In the genomic region with DNA sequence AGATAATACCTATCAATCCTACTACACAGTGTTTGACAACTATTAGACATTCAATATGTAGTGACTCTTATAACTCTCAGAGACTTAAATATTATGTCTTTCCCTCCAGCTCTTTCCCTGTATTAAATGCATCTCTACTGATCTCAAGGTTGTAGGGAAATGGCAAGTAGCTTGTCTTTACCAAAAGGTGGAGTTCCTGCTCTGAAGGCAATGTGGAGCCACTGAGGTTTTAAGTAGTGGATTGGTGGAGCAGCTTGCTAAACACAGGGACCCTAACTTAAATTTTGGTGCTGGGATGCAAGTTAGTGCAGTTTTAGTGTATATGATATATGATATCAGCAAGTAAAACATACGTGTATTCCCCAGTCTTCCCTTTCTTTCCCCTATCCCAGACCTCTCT, we compare ENCODE assay signal across 15 cellular contexts. TPM values are rescaled to one million over a fixed set of nuclear protein-coding genes. Genes with fewer than 3 reads are reported as not detected.
A peak's percentile ranks its signal among the peaks of the same experiment; 100 is the strongest.
DNase-seq lines count a peak whose midpoint lies in the region; ATAC-seq, FAIRE-seq and TF ChIP-seq lines count a peak whose summit lies in the region.
"Had no signal": no experiment of that assay in that cellular context is flagged by ENCODE, and none has a peak within 500 bp of the region (broad histone marks: within the 10 kb centered on the region; RNA-seq: fewer than 3 reads in every experiment).

No MANE protein-coding gene starts in this region.

- intact Hi-C loops in Right ventricle myocardium inferior (cut with DNase I) (no loop called here), K562 (cut with micrococcal nuclease) (no loop called here), thyroid gland (cut with DNase I) (no loop called here), uterus (cut with DNase I; ENCODE audit: low total_unique reads) (no loop called here)

- H4K20me1 ChIP-seq in K562 (replicated peaks; ENCODE audit: control insufficient read depth, insufficient read depth, low read length): peaks cover 5% of the 10 kb centered on the region; the same call in 1 of the 2 replicates

- TF ChIP-seq POLR2A in K562 (conservative IDR thresholded peaks at IDR 0.05) (no peak), thyroid gland (IDR thresholded peaks at IDR 0.05) (no peak), upper lobe of left lung (IDR thresholded peaks at IDR 0.05) (no peak), uterus (IDR thresholded peaks at IDR 0.05) (no peak)

- POLR2A ChIA-PET in K562 (lab: Yijun Ruan, JAX): interaction anchor here (0.5 to 2.3 kb wide), 2 partner anchors 12 to 21 kb away, joined by 3 to 8 read pairs; no protein-coding TSS in a partner anchor

- TF ChIP-seq RAD21 in K562 (CRISPR knock-in tag; conservative IDR thresholded peaks at IDR 0.05 in 1 of 2, IDR thresholded peaks at IDR 0.05 in 1 of 2) (0 out of 4 replicates have a peak, but pooled peaks of 1 of the 2 experiments have one; percentile 11), liver (IDR thresholded peaks at IDR 0.05) (no peak)

- no peak overlapping the region for H3K4me2 ChIP-seq in K562 (ENCODE audit: insufficient read depth, low read length)

- TF ChIP-seq EP300 in K562 (IDR thresholded peaks at IDR 0.05; ENCODE audit: low read length): no peak
- no peak for TF ChIP-seq EP300 in upper lobe of left lung (IDR thresholded peaks at IDR 0.05)

- ATAC-seq in Right ventricle myocardium inferior: no peak
- ATAC-seq in K562: peak; percentile 44
- no peak for ATAC-seq in upper lobe of left lung (ENCODE audit: low FRiP score in 2 of 2)

- H3K9me3 ChIP-seq in cardiac muscle cell (ENCODE audit: low read depth) (no peaks in the 10 kb centered on the region), K562 (replicated peaks; ENCODE audit: control insufficient read depth, insufficient read depth, low read depth, low read length) (no peaks in the 10 kb centered on the region), liver (ENCODE audit: control insufficient read depth in 4 of 4, low read length in 3 of 4) (no peaks in the 10 kb centered on the region), thyroid gland (no peaks in the 10 kb centered on the region), upper lobe of left lung (no peaks in the 10 kb centered on the region), uterus (no peaks in the 10 kb centered on the region)

- no peak overlapping the region for H3K4me3 ChIP-seq in cardiac muscle cell
- H3K4me3 ChIP-seq in K562: no peak overlapping the region
- H3K4me3 ChIP-seq in liver (ENCODE audit: low read depth in 1 of 3, low read length in 3 of 3): no peak overlapping the region
- H3K4me3 ChIP-seq in thyroid gland (replicated peaks in 1 of 3): no peak overlapping the region
- no peak overlapping the region for H3K4me3 ChIP-seq in upper lobe of left lung
- no peak overlapping the region for H3K4me3 ChIP-seq in uterus

- peaks cover 61% of the 10 kb centered on the region for H3K4me1 ChIP-seq in cardiac muscle cell (ENCODE audit: low read depth)
- H3K4me1 ChIP-seq in K562 (replicated peaks in 1 of 2; ENCODE audit: control insufficient read depth in 2 of 2, insufficient read depth in 2 of 2, low read length in 2 of 2): peaks cover 6 to 42% of the 10 kb centered on the region in 2 experiments
- peaks cover 15 to 72% (median 59%) of the 10 kb centered on the region in 4 donors for H3K4me1 ChIP-seq in liver (ENCODE audit: control insufficient read depth in 4 of 4, insufficient read depth in 4 of 4, low read length in 3 of 4)
- H3K4me1 ChIP-seq in thyroid gland: peaks cover 30 to 40% of the 10 kb centered on the region in 2 donors
- H3K4me1 ChIP-seq in upper lobe of left lung: peaks cover 38 to 69% (median 57%) of the 10 kb centered on the region in 4 donors
- H3K4me1 ChIP-seq in uterus: peaks cover 0 to 5% of the 10 kb centered on the region in 2 donors

- no peak overlapping the region for H2AFZ ChIP-seq in K562 (ENCODE audit: low read depth, low read length)

- peak overlapping the region; percentile 94 for H3K27ac ChIP-seq in cardiac muscle cell
- H3K27ac ChIP-seq in K562 (ENCODE audit: extremely low read depth, low read depth, low read length): no peak overlapping the region
- peak overlapping the region; percentile 35 to 52 for H3K27ac ChIP-seq in liver (ENCODE audit: low read depth in 1 of 2, low read length in 2 of 2)
- H3K27ac ChIP-seq in thyroid gland: peak overlapping the region in 2 of 3 donors; percentile 41 to 57
- peak overlapping the region in 2 of 4 donors; percentile 13 to 23 for H3K27ac ChIP-seq in upper lobe of left lung
- peak overlapping the region in 1 of 2 donors; percentile 40 for H3K27ac ChIP-seq in uterus

- WGBS in K562 (ENCODE audit: insufficient coverage, low coverage, missing lambda C conversion rate): 6% methylated on average over 1 of the region's 1 CpG
- WGBS in liver: 32% methylated on average over 1 of the region's 1 CpG
- 84 to 90% methylated on average over 1 of the region's 1 CpG for WGBS in thyroid gland, 2 donors
- 47 to 57% methylated on average over 1 of the region's 1 CpG for WGBS in upper lobe of left lung, 2 donors

- FAIRE-seq in K562 (lab: Jason Lieb, UNC): no peak
- FAIRE-seq: endometrium had no signal

- H3K79me2 ChIP-seq in K562 (ENCODE audit: control insufficient read depth, insufficient read depth, low read length): peaks cover 44% of the 10 kb centered on the region

- in situ Hi-C loops in K562 (cut with MboI): no loop called here

- no peaks in the 10 kb centered on the region for H3K9me1 ChIP-seq in K562 (ENCODE audit: control insufficient read depth, insufficient read depth, low read length)

- no peaks in the 10 kb centered on the region for H3K27me3 ChIP-seq in cardiac muscle cell
- no peaks in the 10 kb centered on the region for H3K27me3 ChIP-seq in K562 (ENCODE audit: control insufficient read depth in 2 of 2, insufficient read depth in 2 of 2, low read length in 2 of 2)
- H3K27me3 ChIP-seq in liver (ENCODE audit: control insufficient read depth in 4 of 4, insufficient read depth in 4 of 4, low read length in 3 of 4): no peaks in the 10 kb centered on the region
- H3K27me3 ChIP-seq in thyroid gland: no peaks in the 10 kb centered on the region
- H3K27me3 ChIP-seq in upper lobe of left lung: no peaks in the 10 kb centered on the region
- H3K27me3 ChIP-seq in uterus: no peaks in the 10 kb centered on the region

- H3K9ac ChIP-seq in K562 (ENCODE audit: insufficient read depth in 1 of 2, low read depth in 2 of 2, low read length in 2 of 2) (no peak overlapping the region), liver (ENCODE audit: low read depth in 1 of 2, low read length in 2 of 2) (no peak overlapping the region)

- peak in 1 of 2 donors; percentile 40 for DNase-seq in cardiac muscle cell (ENCODE audit: low read depth in 1 of 2, low spot score in 1 of 2)
- no peak for DNase-seq in Right ventricle myocardium inferior (ENCODE audit: missing footprints)
- DNase-seq in K562 (ENCODE audit: extremely low read depth in 1 of 4, low spot score in 3 of 4): no peak
- DNase-seq in thyroid gland: no peak
- DNase-seq in GM20000 (ENCODE audit: low spot score): no peak
- no peak for DNase-seq in upper lobe of left lung
- no peak for DNase-seq in uterus
- DNase-seq: ACHN; activated CD8-positive, alpha-beta memory T cell treated with anti-CD3 and anti-CD28 coated beads for 24 hours; activated gamma-delta T cell; head of caudate nucleus; NCI-H1930; NK-92 treated with Interleukin-12 subunit alpha and Interleukin-12 subunit beta, amount 100 ng/mL, for 24 hours had no signal

- CTCF ChIA-PET in K562 (lab: Yijun Ruan, JAX; ENCODE audit: low intra/inter-chr PET ratio): interaction anchor here (1.3 kb wide), 1 partner anchor 68 kb away, joined by 4 read pairs; no protein-coding TSS in a partner anchor

- H3K36me3 ChIP-seq in cardiac muscle cell (no peaks in the 10 kb centered on the region), K562 (ENCODE audit: control insufficient read depth, insufficient read depth, low read length) (no peaks in the 10 kb centered on the region), liver (ENCODE audit: control insufficient read depth in 4 of 4, insufficient read depth in 3 of 4, low read depth in 1 of 4, low read length in 3 of 4) (no peaks in the 10 kb centered on the region), thyroid gland (no peaks in the 10 kb centered on the region), upper lobe of left lung (no peaks in the 10 kb centered on the region), uterus (no peaks in the 10 kb centered on the region)

- TF ChIP-seq CTCF in cardiac muscle cell (IDR thresholded peaks at IDR 0.05; ENCODE audit: low read depth, low read length) (no peak), K562 (IDR thresholded peaks at IDR 0.05 in 2 of 3, conservative IDR thresholded peaks at IDR 0.05 in 1 of 3; ENCODE audit: insufficient read depth in 2 of 3, low read depth in 1 of 3, low read length in 3 of 3) (peak in 1 of 3 experiments; percentile 21; a peak in 2 of 6 replicates), liver (IDR thresholded peaks at IDR 0.05; ENCODE audit: low read depth, low read length, missing input control) (no peak), thyroid gland (IDR thresholded peaks at IDR 0.05) (no peak), GM20000 (IDR thresholded peaks at IDR 0.05; ENCODE audit: extremely low read depth, missing control alignments) (no peak), upper lobe of left lung (IDR thresholded peaks at IDR 0.05) (no peak), uterus (IDR thresholded peaks at IDR 0.05) (no peak)

- BruUV-seq in K562 (replicated peaks; lab: Mats Ljungman, UMichigan): no TSS peak

RNA-seq across cellular contexts. Expression of a gene that starts 13.1 kb away (rescaled TPM):
- total RNA-seq in cardiac muscle cell: 45.1 and 74.4 TPM in 2 replicates
- 29.9 and 60.1 TPM in 2 replicates for polyA plus RNA-seq in cardiac muscle cell
- total RNA-seq in Right ventricle myocardium inferior: 46.2 TPM
- 19.6 and 35.6 TPM in 2 replicates for total RNA-seq in K562 (2011; cell fraction: chromatin; rRNA removed; ENCODE audit: low replicate concordance)
- 6.0 and 7.4 TPM in 2 replicates for total RNA-seq in K562 (2011; cell fraction: nucleolus; rRNA removed)
- total RNA-seq in K562 (2011; cell fraction: nucleoplasm; rRNA removed): 18.3 and 23.7 TPM in 2 replicates
- 6.3 and 7.3 TPM in 2 replicates for total RNA-seq in K562 (2014; rRNA removed)
- 11.7 and 12.4 TPM in 2 replicates for total RNA-seq in K562 (2014; rRNA removed; fragmentation: Illumina TruSeq; extraction: Trizol)
- total RNA-seq in K562 (2015; rRNA removed; fragmentation: Illumina TruSeq; extraction: Trizol): 14.5 and 15.5 TPM in 2 replicates
- 9.7 and 11.6 TPM in 2 replicates for total RNA-seq in K562 (2021)
- polyA plus RNA-seq in K562 (2011; rRNA removed): 5.5 and 8.3 TPM in 2 replicates
- 2.4 and 3.9 TPM in 2 replicates for polyA plus RNA-seq in K562 (2011; cell fraction: cytosol; rRNA removed)
- polyA plus RNA-seq in K562 (2011; cell fraction: nucleus; rRNA removed): 4.0 and 5.3 TPM in 2 replicates
- polyA plus RNA-seq in K562 (2012): 6.9 and 9.7 TPM in 2 replicates
- polyA plus RNA-seq in K562 (2014; fragmentation: Illumina TruSeq; extraction: Trizol): 7.9 and 8.7 TPM in 2 replicates
- 1 to 10 TPM; 1.7 to 2.8 TPM for polyA plus RNA-seq in K562 (2014; fragmentation: Nextera tagmentation; extraction: Ambion mirVana)
- 4.9 and 6.3 TPM in 2 replicates for polyA plus RNA-seq in K562 (2014; rRNA removed)
- 19.4 and 22.2 TPM in 2 replicates for polyA minus RNA-seq in K562 (2011; rRNA and poly(A)+ RNA removed)
- polyA minus RNA-seq in K562 (2011; cell fraction: cytosol; rRNA and poly(A)+ RNA removed): 6.7 and 9.5 TPM in 2 replicates
- polyA minus RNA-seq in K562 (2011; cell fraction: nucleus; rRNA and poly(A)+ RNA removed): 7.5 and 9.8 TPM in 2 replicates
- total RNA-seq in liver: 10 to 100 TPM; 36.7 to 88.7 TPM
- polyA plus RNA-seq in liver: 10 to 100 TPM in 1 of 2 donors, 1 to 10 TPM in 1; 8.8 to 10.3 TPM
- total RNA-seq in thyroid gland: 10 to 100 TPM; 48.9 to 75.8 (median 63.2) TPM
- total RNA-seq in upper lobe of left lung: 100 to 1,000 TPM in 1 of 6 donors, 10 to 100 TPM in 5; 70.4 to 103 (median 83.2) TPM
- 10 to 100 TPM in 3 of 4 donors, 1 to 10 TPM in 1; 8.5 to 61.9 (median 29.6) TPM for total RNA-seq in uterus

RNA-seq across cellular contexts. Expression of a gene that starts 58.8 kb away (rescaled TPM):
- 30.7 and 36.0 TPM in 2 replicates for total RNA-seq in cardiac muscle cell
- 68.1 and 73.9 TPM in 2 replicates for polyA plus RNA-seq in cardiac muscle cell
- total RNA-seq in Right ventricle myocardium inferior: 33.4 TPM
- 13.7 and 37.1 TPM in 2 replicates for total RNA-seq in K562 (2011; cell fraction: chromatin; rRNA removed; ENCODE audit: low replicate concordance)
- 9.2 and 10.5 TPM in 2 replicates for total RNA-seq in K562 (2011; cell fraction: nucleolus; rRNA removed)
- total RNA-seq in K562 (2011; cell fraction: nucleoplasm; rRNA removed): 24.2 and 45.6 TPM in 2 replicates
- total RNA-seq in K562 (2014; rRNA removed): 70.3 and 73.7 TPM in 2 replicates
- 112 and 113 TPM in 2 replicates for total RNA-seq in K562 (2014; rRNA removed; fragmentation: Illumina TruSeq; extraction: Trizol)
- 110 and 125 TPM in 2 replicates for total RNA-seq in K562 (2015; rRNA removed; fragmentation: Illumina TruSeq; extraction: Trizol)
- 49.3 and 51.7 TPM in 2 replicates for total RNA-seq in K562 (2021)
- polyA plus RNA-seq in K562 (2011; rRNA removed): 29.0 and 46.5 TPM in 2 replicates
- 28.5 and 32.8 TPM in 2 replicates for polyA plus RNA-seq in K562 (2011; cell fraction: cytosol; rRNA removed)
- 16.4 and 17.8 TPM in 2 replicates for polyA plus RNA-seq in K562 (2011; cell fraction: nucleus; rRNA removed)
- polyA plus RNA-seq in K562 (2012): 44.4 and 60.2 TPM in 2 replicates
- polyA plus RNA-seq in K562 (2014; fragmentation: Illumina TruSeq; extraction: Trizol): 122 and 160 TPM in 2 replicates
- polyA plus RNA-seq in K562 (2014; fragmentation: Nextera tagmentation; extraction: Ambion mirVana): 100 to 1,000 TPM in 1 of 2 experiments, 10 to 100 TPM in 1; 57.5 to 135 TPM
- polyA plus RNA-seq in K562 (2014; rRNA removed): 90.9 and 98.6 TPM in 2 replicates
- polyA minus RNA-seq in K562 (2011; rRNA and poly(A)+ RNA removed): 23.9 and 24.5 TPM in 2 replicates
- 16.5 and 16.6 TPM in 2 replicates for polyA minus RNA-seq in K562 (2011; cell fraction: cytosol; rRNA and poly(A)+ RNA removed)
- polyA minus RNA-seq in K562 (2011; cell fraction: nucleus; rRNA and poly(A)+ RNA removed): 9.8 and 16.8 TPM in 2 replicates
- 10 to 100 TPM; 14.8 to 16.7 TPM for total RNA-seq in liver
- 10 to 100 TPM; 15.1 to 53.6 TPM for polyA plus RNA-seq in liver
- total RNA-seq in thyroid gland: 10 to 100 TPM in 3 of 4 donors, 1 to 10 TPM in 1; 6.8 to 24.4 (median 19.9) TPM
- 10 to 100 TPM in 5 of 6 donors, 1 to 10 TPM in 1; 5.0 to 33.5 (median 16.6) TPM for total RNA-seq in upper lobe of left lung
- total RNA-seq in uterus: 10 to 100 TPM in 2 of 4 donors, 1 to 10 TPM in 2; 2.6 to 36.1 (median 13.8) TPM
